ENCODE assay signal across 18 cellular contexts in genomic region chr4:102530986-102531385, GRCh38.
"Had no signal": no experiment of that assay in that cellular context is flagged by ENCODE, and none has a peak within 500 bp of the region (broad histone marks: within the 10 kb centered on the region; RNA-seq: fewer than 3 reads in every experiment).

No MANE protein-coding gene starts in this region.

- H3K4me3 ChIP-seq: cardiac muscle cell, tibial artery had no signal

- H3K9me3 ChIP-seq: tibial artery had no signal

- H3K27me3 ChIP-seq: cardiac muscle cell, tibial artery had no signal

- H3K27me3 Mint-ChIP-seq: activated naive CD4-positive, alpha-beta T cell treated with anti-CD3 and anti-CD28 coated beads, Interleukin-2, amount 10 ng/mL, durations not matched to agents 7 days and 5 days; activated T-helper 17 cell treated with anti-CD3 and anti-CD28 coated beads, Interleukin-2, amount 50 U/mL, for 72 hours; effector memory CD8-positive, alpha-beta T cell; stimulated activated naive B cell treated with anti-CD40 and anti-IgM and Interleukin-4, amounts not matched to agents 10 μg/mL and 1 μg/mL and 100 μg/mL, for 72 hours had no signal

- H3K36me3 ChIP-seq: cardiac muscle cell had no signal

- H3K4me1 ChIP-seq: tibial artery had no signal

- DNase-seq: activated CD4-positive, alpha-beta T cell treated with anti-CD3 and anti-CD28 coated beads, Interleukin-2, amount 50 U/mL, for 4 hours; activated CD4-positive, CD25-positive, alpha-beta regulatory T cell treated with anti-CD3 and anti-CD28 coated beads, Interleukin-2, amount 50 U/mL, for 72 hours; activated naive CD4-positive, alpha-beta T cell treated with anti-CD3 and anti-CD28 coated beads, Interleukin-2, amount 10 ng/mL, durations not matched to agents 7 days and 5 days; activated T-cell treated with anti-CD3 and anti-CD28 coated beads for 4 hours; amygdala; effector memory CD8-positive, alpha-beta T cell; foreskin fibroblast; left cardiac atrium; nucleus accumbens; stimulated activated CD4-positive, alpha-beta T cell treated with anti-CD3 and anti-CD28 coated beads, Interleukin-4, amount 100 ng/mL, for 4 hours; stimulated activated naive B cell treated with anti-CD40 and anti-IgM and Interleukin-4, amounts not matched to agents 10 μg/mL and 1 μg/mL and 100 μg/mL, for 72 hours; tibial artery had no signal

- H3K9me3 Mint-ChIP-seq: activated naive CD4-positive, alpha-beta T cell treated with anti-CD3 and anti-CD28 coated beads, Interleukin-2, amount 10 ng/mL, durations not matched to agents 7 days and 5 days; activated T-helper 17 cell treated with anti-CD3 and anti-CD28 coated beads, Interleukin-2, amount 50 U/mL, for 72 hours; effector memory CD8-positive, alpha-beta T cell; nephron; stimulated activated naive B cell treated with anti-CD40 and anti-IgM and Interleukin-4, amounts not matched to agents 10 μg/mL and 1 μg/mL and 100 μg/mL, for 72 hours; T-helper 1 cell treated with Interleukin-12 subunit alpha and Interleukin-12 subunit beta and Interleukin-4 antibody, amounts not matched to agents 30 μg/mL and 1 μg/mL, for 36 hours had no signal

- H3K27ac ChIP-seq: cardiac muscle cell, epithelial cell of prostate, tibial artery, VCaP had no signal

- H3K4me3 Mint-ChIP-seq: activated naive CD4-positive, alpha-beta T cell treated with anti-CD3 and anti-CD28 coated beads, Interleukin-2, amount 10 ng/mL, durations not matched to agents 7 days and 5 days; effector memory CD8-positive, alpha-beta T cell; nephron; stimulated activated naive B cell treated with anti-CD40 and anti-IgM and Interleukin-4, amounts not matched to agents 10 μg/mL and 1 μg/mL and 100 μg/mL, for 72 hours; T-helper 1 cell treated with Interleukin-12 subunit alpha and Interleukin-12 subunit beta and Interleukin-4 antibody, amounts not matched to agents 30 μg/mL and 1 μg/mL, for 36 hours had no signal

- H3K27ac Mint-ChIP-seq: activated naive CD4-positive, alpha-beta T cell treated with anti-CD3 and anti-CD28 coated beads, Interleukin-2, amount 10 ng/mL, durations not matched to agents 7 days and 5 days; nephron; T-helper 1 cell treated with Interleukin-12 subunit alpha and Interleukin-12 subunit beta and Interleukin-4 antibody, amounts not matched to agents 30 μg/mL and 1 μg/mL, for 36 hours had no signal
